Comparison of ENCODE assay signal across 1 cellular context in the genomic region with DNA sequence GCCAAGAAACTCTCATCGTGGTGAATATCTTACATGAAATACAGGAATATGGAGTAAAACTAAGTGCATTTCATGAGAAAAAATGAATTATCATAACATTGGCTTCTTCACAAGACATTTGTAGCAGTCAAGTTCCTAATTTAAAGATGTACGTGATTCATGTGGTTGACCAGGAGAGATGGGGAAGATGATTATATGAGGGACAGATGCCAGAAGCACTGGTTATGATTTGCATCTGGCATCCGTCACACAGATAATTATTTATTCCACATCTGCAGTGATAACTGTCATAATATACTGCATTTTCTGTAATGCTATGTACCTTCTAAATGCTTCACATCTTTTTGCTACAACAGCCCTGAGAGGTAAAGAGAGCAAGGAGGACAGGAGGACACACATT.
TF ChIP-seq lines count a peak whose summit lies in the region.

No MANE protein-coding gene starts in this region.

TF ChIP-seq in SK-N-SH, 30 proteins besides CTCF, POLR2A, EP300 and RAD21 (continued from another document):
- TF ChIP-seq, protein P1, sequence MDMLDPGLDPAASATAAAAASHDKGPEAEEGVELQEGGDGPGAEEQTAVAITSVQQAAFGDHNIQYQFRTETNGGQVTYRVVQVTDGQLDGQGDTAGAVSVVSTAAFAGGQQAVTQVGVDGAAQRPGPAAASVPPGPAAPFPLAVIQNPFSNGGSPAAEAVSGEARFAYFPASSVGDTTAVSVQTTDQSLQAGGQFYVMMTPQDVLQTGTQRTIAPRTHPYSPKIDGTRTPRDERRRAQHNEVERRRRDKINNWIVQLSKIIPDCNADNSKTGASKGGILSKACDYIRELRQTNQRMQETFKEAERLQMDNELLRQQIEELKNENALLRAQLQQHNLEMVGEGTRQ (IDR thresholded peaks at IDR 0.05; ENCODE audit: borderline replicate concordance, low read depth, low read length) = no peak
- TF ChIP-seq, protein P2, sequence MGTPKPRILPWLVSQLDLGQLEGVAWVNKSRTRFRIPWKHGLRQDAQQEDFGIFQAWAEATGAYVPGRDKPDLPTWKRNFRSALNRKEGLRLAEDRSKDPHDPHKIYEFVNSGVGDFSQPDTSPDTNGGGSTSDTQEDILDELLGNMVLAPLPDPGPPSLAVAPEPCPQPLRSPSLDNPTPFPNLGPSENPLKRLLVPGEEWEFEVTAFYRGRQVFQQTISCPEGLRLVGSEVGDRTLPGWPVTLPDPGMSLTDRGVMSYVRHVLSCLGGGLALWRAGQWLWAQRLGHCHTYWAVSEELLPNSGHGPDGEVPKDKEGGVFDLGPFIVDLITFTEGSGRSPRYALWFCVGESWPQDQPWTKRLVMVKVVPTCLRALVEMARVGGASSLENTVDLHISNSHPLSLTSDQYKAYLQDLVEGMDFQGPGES (IDR thresholded peaks at IDR 0.05; ENCODE audit: low read depth, low read length) = no peak
- TF ChIP-seq, protein P3, sequence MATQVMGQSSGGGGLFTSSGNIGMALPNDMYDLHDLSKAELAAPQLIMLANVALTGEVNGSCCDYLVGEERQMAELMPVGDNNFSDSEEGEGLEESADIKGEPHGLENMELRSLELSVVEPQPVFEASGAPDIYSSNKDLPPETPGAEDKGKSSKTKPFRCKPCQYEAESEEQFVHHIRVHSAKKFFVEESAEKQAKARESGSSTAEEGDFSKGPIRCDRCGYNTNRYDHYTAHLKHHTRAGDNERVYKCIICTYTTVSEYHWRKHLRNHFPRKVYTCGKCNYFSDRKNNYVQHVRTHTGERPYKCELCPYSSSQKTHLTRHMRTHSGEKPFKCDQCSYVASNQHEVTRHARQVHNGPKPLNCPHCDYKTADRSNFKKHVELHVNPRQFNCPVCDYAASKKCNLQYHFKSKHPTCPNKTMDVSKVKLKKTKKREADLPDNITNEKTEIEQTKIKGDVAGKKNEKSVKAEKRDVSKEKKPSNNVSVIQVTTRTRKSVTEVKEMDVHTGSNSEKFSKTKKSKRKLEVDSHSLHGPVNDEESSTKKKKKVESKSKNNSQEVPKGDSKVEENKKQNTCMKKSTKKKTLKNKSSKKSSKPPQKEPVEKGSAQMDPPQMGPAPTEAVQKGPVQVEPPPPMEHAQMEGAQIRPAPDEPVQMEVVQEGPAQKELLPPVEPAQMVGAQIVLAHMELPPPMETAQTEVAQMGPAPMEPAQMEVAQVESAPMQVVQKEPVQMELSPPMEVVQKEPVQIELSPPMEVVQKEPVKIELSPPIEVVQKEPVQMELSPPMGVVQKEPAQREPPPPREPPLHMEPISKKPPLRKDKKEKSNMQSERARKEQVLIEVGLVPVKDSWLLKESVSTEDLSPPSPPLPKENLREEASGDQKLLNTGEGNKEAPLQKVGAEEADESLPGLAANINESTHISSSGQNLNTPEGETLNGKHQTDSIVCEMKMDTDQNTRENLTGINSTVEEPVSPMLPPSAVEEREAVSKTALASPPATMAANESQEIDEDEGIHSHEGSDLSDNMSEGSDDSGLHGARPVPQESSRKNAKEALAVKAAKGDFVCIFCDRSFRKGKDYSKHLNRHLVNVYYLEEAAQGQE (IDR thresholded peaks at IDR 0.05; ENCODE audit: low read depth, low read length) = no peak
- no peak for TF ChIP-seq SIN3A (IDR thresholded peaks at IDR 0.05; ENCODE audit: borderline replicate concordance, low read depth, low read length)
- no peak for TF ChIP-seq RFX5 (IDR thresholded peaks at IDR 0.05; ENCODE audit: low read length)
- TF ChIP-seq NFIC (IDR thresholded peaks at IDR 0.05; ENCODE audit: borderline replicate concordance) = no peak
- no peak for TF ChIP-seq GABPA (IDR thresholded peaks at IDR 0.05; ENCODE audit: low read depth)
